25 cellular contexts compared by ENCODE assay signal in genomic region chr2:88757025-88757424, GRCh38.
"Had no signal": no experiment of that assay in that cellular context is flagged by ENCODE, and none has a peak within 500 bp of the region (broad histone marks: within the 10 kb centered on the region; RNA-seq: fewer than 3 reads in every experiment).

No MANE protein-coding gene starts in this region.

- FAIRE-seq: keratinocyte, pancreas had no signal

- H3K27ac ChIP-seq: colonic mucosa, foreskin keratinocyte, left ventricle myocardium inferior, lower lobe of right lung, neural progenitor cell, pancreas, right lobe of liver, stomach, thoracic aorta had no signal

- H3K9me3 ChIP-seq: colonic mucosa, pancreas, right lobe of liver had no signal

- H3K9ac ChIP-seq: neural progenitor cell had no signal

- DNase-seq: colonic mucosa; dermis blood vessel endothelial cell; foreskin keratinocyte; immature natural killer cell; left cardiac atrium; left ventricle myocardium inferior; lower lobe of right lung; occipital lobe; right lobe of liver; spleen; stimulated activated CD4-positive, alpha-beta T cell treated with anti-CD3 and anti-CD28 coated beads, Interleukin-15, amount 100 ng/mL, for 24 hours; stimulated activated CD4-positive, alpha-beta T cell treated with anti-CD3 and anti-CD28 coated beads, Interleukin-1b, Interleukin-23, amount 100 ng/mL, for 48 hours; stimulated activated CD4-positive, alpha-beta T cell treated with anti-CD3 and anti-CD28 coated beads, Interleukin-4, amount 100 ng/mL, for 24 hours; stimulated activated naive B cell treated with anti-CD40 and anti-IgM and Interleukin-4, amounts not matched to agents 10 μg/mL and 1 μg/mL and 100 μg/mL, for 72 hours; stomach; substantia nigra; transverse colon had no signal

- H3K27me3 ChIP-seq: colonic mucosa, foreskin keratinocyte, neural progenitor cell, pancreas, right lobe of liver, spleen, stomach, transverse colon had no signal

- H3K27ac Mint-ChIP-seq: immature natural killer cell; mesothelial cell of epicardium; natural killer cell treated with Interleukin-12 subunit alpha and Interleukin-12 subunit beta and Interleukin-15 and Interleukin-18, amount 100 ng/mL, for 72 hours; neural progenitor cell; progenitor cell of endocrine pancreas; stimulated activated naive B cell treated with anti-CD40 and anti-IgM and Interleukin-4, amounts not matched to agents 10 μg/mL and 1 μg/mL and 100 μg/mL, for 72 hours had no signal

- H3K36me3 ChIP-seq: colonic mucosa, neural progenitor cell, right lobe of liver, thoracic aorta, transverse colon had no signal

- H3K4me3 ChIP-seq: colonic mucosa, left ventricle myocardium inferior, lower lobe of right lung, neural progenitor cell, pancreas, right lobe of liver, spleen, stomach, thoracic aorta, transverse colon had no signal

- H3K4me2 ChIP-seq: neural progenitor cell had no signal

- H3K4me1 Mint-ChIP-seq: mesothelial cell of epicardium, neural progenitor cell had no signal

- H3K27me3 Mint-ChIP-seq: memory B cell; natural killer cell treated with Interleukin-12 subunit alpha and Interleukin-12 subunit beta and Interleukin-15 and Interleukin-18, amount 100 ng/mL, for 72 hours; progenitor cell of endocrine pancreas; stimulated activated naive B cell treated with anti-CD40 and anti-IgM and Interleukin-4, amounts not matched to agents 10 μg/mL and 1 μg/mL and 100 μg/mL, for 72 hours had no signal

- H3K4me1 ChIP-seq: colonic mucosa, foreskin keratinocyte, left ventricle myocardium inferior, lower lobe of right lung, neural progenitor cell, stomach, transverse colon had no signal

- ATAC-seq: foreskin keratinocyte; left cardiac atrium; pancreas; stimulated activated naive B cell treated with anti-CD40 and anti-IgM and Interleukin-4, amounts not matched to agents 10 μg/mL and 1 μg/mL and 100 μg/mL, for 72 hours had no signal

- H3K4me3 Mint-ChIP-seq: immature natural killer cell; memory B cell; mesothelial cell of epicardium; natural killer cell treated with Interleukin-12 subunit alpha and Interleukin-12 subunit beta and Interleukin-15 and Interleukin-18, amount 100 ng/mL, for 72 hours; neural progenitor cell; stimulated activated naive B cell treated with anti-CD40 and anti-IgM and Interleukin-4, amounts not matched to agents 10 μg/mL and 1 μg/mL and 100 μg/mL, for 72 hours had no signal

- H2AFZ ChIP-seq: neural progenitor cell had no signal
